In the genomic region with DNA sequence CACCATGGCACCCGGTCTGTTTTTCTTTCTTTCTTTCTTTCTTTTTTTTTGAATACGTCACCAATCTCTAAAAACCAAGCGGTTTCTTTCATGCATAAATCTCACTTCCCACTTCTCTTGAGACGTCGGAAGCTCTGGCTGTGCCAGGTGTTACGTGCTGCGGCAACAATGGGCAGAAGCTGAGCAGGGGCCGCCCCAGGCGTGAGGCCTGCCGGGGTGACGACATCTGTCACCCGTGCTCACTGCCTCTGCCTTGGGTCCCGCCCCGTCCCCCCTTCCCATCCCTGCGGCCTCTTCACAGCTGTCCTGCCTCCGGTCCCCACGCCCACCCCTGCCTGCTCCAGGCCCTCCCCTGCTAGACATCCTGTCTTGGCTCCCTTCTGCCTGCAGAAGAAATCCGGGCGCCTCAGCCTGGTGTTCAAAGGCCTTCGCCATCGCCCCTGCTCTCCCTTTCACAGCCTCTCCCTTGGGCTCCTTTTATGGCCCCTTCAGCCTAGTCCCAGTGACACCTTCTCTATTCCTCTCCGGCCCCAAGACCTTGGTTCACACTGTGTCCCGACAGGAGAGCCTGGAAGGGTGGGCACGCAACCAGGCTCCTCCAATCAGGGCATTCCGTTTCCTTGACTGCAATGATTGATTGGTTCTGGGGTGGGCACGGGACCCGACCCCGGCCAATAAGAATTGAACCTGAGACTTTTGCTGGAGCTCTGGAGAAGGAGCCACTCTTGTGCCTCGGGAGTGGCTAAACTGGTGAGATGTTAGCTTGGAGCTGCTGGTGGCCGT, we compare ENCODE assay signal across 8 cellular contexts. TPM values are rescaled to one million over a fixed set of nuclear protein-coding genes. Genes with fewer than 3 reads are reported as not detected.
A peak's percentile ranks its signal among the peaks of the same experiment; 100 is the strongest.
DNase-seq lines count a peak whose midpoint lies in the region; ATAC-seq and TF ChIP-seq lines count a peak whose summit lies in the region.

No MANE protein-coding gene starts in this region.

- TF ChIP-seq CTCF in GM12864 (IDR thresholded peaks at IDR 0.05; ENCODE audit: low read depth, low read length, missing control alignments) (no peak), MM.1S (IDR thresholded peaks at IDR 0.05; ENCODE audit: low read length) (0 out of 2 replicates have a peak, but pooled peaks have one; percentile 4)

- H3K27ac Mint-ChIP-seq in activated CD8-positive, alpha-beta T cell treated with anti-CD3 and anti-CD28 coated beads, Interleukin-2, amount 10 ng/mL, durations not matched to agents 7 days and 5 days, result peak overlapping the region; percentile 95

- H3K4me3 Mint-ChIP-seq in activated CD8-positive, alpha-beta T cell treated with anti-CD3 and anti-CD28 coated beads, Interleukin-2, amount 10 ng/mL, durations not matched to agents 7 days and 5 days, result peak overlapping the region; percentile 73

- H3K36me3 ChIP-seq in MM.1S (replicated peaks; ENCODE audit: insufficient read depth, low read length), result no peaks in the 10 kb centered on the region

- peaks cover 36% of the 10 kb centered on the region for H3F3A ChIP-seq in MM.1S (ENCODE audit: insufficient read depth, low read length)

- H3K27ac ChIP-seq in MM.1S (ENCODE audit: low read length), result peak overlapping the region; percentile 94

- POLR2A ChIA-PET in activated CD8-positive, alpha-beta T cell treated with anti-CD3 and anti-CD28 coated beads, Interleukin-2, amount 10 ng/mL, durations not matched to agents 7 days and 5 days (lab: Charles Lee), result interaction anchor here (0.7 to 1.4 kb wide), 3 partner anchors 25 to 232 kb away, joined by 3 to 5 read pairs (median 4); no protein-coding TSS in a partner anchor

- DNase-seq in GM12864 (ENCODE audit: low read depth) (peak; percentile 91), MM.1S (peak; percentile 92), medulla oblongata (ENCODE audit: extremely low spot score) (peak; percentile 20), NCI-H1930 (lab: John Stamatoyannopoulos, UW) (no peak), iPS-NIHi11 (ENCODE audit: low spot score) (no peak), kidney glomerular epithelial cell (lab: John Stamatoyannopoulos, UW) (no peak)
- DNase-seq in activated CD8-positive, alpha-beta T cell treated with anti-CD3 and anti-CD28 coated beads, Interleukin-2, amount 10 ng/mL, durations not matched to agents 7 days and 5 days, result peak; percentile 88

- peak overlapping the region; percentile 58 for H3K4me2 ChIP-seq in MM.1S (ENCODE audit: low read depth, low read length)

- peak overlapping the region; percentile 69 for H3K9ac ChIP-seq in MM.1S (ENCODE audit: low read length)

- no peaks in the 10 kb centered on the region for H3K36me3 Mint-ChIP-seq in activated CD8-positive, alpha-beta T cell treated with anti-CD3 and anti-CD28 coated beads, Interleukin-2, amount 10 ng/mL, durations not matched to agents 7 days and 5 days (ENCODE audit: low read depth)

- no peaks in the 10 kb centered on the region for H3K27me3 ChIP-seq in MM.1S (replicated peaks; ENCODE audit: insufficient read depth, low read length)

- peaks cover 21% of the 10 kb centered on the region for H3K4me1 ChIP-seq in MM.1S (ENCODE audit: low read length)

- H3K4me1 Mint-ChIP-seq in activated CD8-positive, alpha-beta T cell treated with anti-CD3 and anti-CD28 coated beads, Interleukin-2, amount 10 ng/mL, durations not matched to agents 7 days and 5 days (ENCODE audit: low read depth), result peaks cover 53% of the 10 kb centered on the region

- no peaks in the 10 kb centered on the region for H3K9me3 Mint-ChIP-seq in activated CD8-positive, alpha-beta T cell treated with anti-CD3 and anti-CD28 coated beads, Interleukin-2, amount 10 ng/mL, durations not matched to agents 7 days and 5 days (ENCODE audit: insufficient read depth)

- H3K9me2 ChIP-seq in MM.1S (replicated peaks; ENCODE audit: insufficient read depth, low read length), result no peaks in the 10 kb centered on the region

- no peaks in the 10 kb centered on the region for H3K27me3 Mint-ChIP-seq in activated CD8-positive, alpha-beta T cell treated with anti-CD3 and anti-CD28 coated beads, Interleukin-2, amount 10 ng/mL, durations not matched to agents 7 days and 5 days (ENCODE audit: low read depth)

- CTCF ChIA-PET in activated CD8-positive, alpha-beta T cell treated with anti-CD3 and anti-CD28 coated beads, Interleukin-2, amount 10 ng/mL, durations not matched to agents 7 days and 5 days (lab: Charles Lee), result interaction anchor here (0.6 to 4.0 kb wide), 8 partner anchors 17 to 174 kb away, joined by 3 to 21 read pairs (median 5); partner anchors contain the start of genes ATP2A3 and NCBP3

- ATAC-seq in GM21619 (IDR thresholded peaks at IDR 0.05; ENCODE audit: unreplicated experiment), result peak; percentile 69
- peak; percentile 87 for ATAC-seq in activated CD8-positive, alpha-beta T cell treated with anti-CD3 and anti-CD28 coated beads, Interleukin-2, amount 10 ng/mL, durations not matched to agents 7 days and 5 days

- H2AFZ ChIP-seq in MM.1S (ENCODE audit: low read length), result no peak overlapping the region

- no peaks in the 10 kb centered on the region for H4K20me1 ChIP-seq in MM.1S (ENCODE audit: insufficient read depth, low read length)

- H3K4me3 ChIP-seq in GM12864 (ENCODE audit: low read depth, low read length) (no peak overlapping the region; the same call in 1 of the 2 replicates), MM.1S (ENCODE audit: low read length) (peak overlapping the region; percentile 22)

- peaks cover 50% of the 10 kb centered on the region for H3K79me2 ChIP-seq in MM.1S (ENCODE audit: low read length)

- H3K9me3 ChIP-seq in MM.1S (replicated peaks; ENCODE audit: insufficient read depth, low read length), result no peaks in the 10 kb centered on the region

RNA-seq across cellular contexts. Expression of gene P2RX1, which starts 4.8 kb away (rescaled TPM):
- 1 to 10 TPM; 1.1 TPM for total RNA-seq in activated CD8-positive, alpha-beta T cell treated with anti-CD3 and anti-CD28 coated beads, Interleukin-2, amount 10 ng/mL, durations not matched to agents 7 days and 5 days

RNA-seq across cellular contexts. Expression of gene CAMKK1, which starts 18.6 kb away (rescaled TPM):
- 1 to 10 TPM; 3.3 to 4.0 TPM for total RNA-seq in activated CD8-positive, alpha-beta T cell treated with anti-CD3 and anti-CD28 coated beads, Interleukin-2, amount 10 ng/mL, durations not matched to agents 7 days and 5 days

RNA-seq across cellular contexts. Expression of gene ATP2A3, which starts 52.8 kb away (rescaled TPM):
- 100 to 1,000 TPM; 341 to 354 TPM for total RNA-seq in activated CD8-positive, alpha-beta T cell treated with anti-CD3 and anti-CD28 coated beads, Interleukin-2, amount 10 ng/mL, durations not matched to agents 7 days and 5 days

Comparison
In these comparisons a context has a peak if more than half of its experiments do, and no peak if none do; other contexts are left out.
1. DNase-seq: peak in GM12864 (single experiment), MM.1S (single experiment), activated CD8-positive, alpha-beta T cell treated with anti-CD3 and anti-CD28 coated beads, Interleukin-2, amount 10 ng/mL, durations not matched to agents 7 days and 5 days (single experiment) and medulla oblongata (single experiment); none in NCI-H1930 (0 of 2), iPS-NIHi11 (single experiment) and kidney glomerular epithelial cell (single experiment).